ENCODE assay signal across 23 cellular contexts in the genomic region with DNA sequence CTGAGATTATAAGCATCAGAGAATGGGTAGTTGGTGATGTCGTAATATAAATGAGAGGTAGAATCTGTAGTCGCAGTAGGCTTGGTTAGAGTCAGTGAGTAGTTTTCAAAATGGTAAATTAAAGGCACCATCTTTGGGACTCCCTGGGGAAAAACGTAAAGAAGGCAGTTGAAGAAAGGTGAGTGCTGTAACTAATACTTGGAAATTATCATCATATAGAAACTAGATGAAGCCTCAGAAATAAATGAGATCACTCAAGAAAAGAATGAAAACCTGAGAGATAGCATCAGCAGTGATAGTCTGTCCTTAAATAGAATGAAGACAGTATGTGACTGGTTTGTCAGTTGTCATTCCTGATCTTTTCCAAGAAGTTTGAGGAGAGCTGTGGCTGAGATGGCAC. TPM values are rescaled to one million over a fixed set of nuclear protein-coding genes. Genes with fewer than 3 reads are reported as not detected.
DNase-seq lines count a peak whose midpoint lies in the region; ATAC-seq lines count a peak whose summit lies in the region.
"Had no signal": no experiment of that assay in that cellular context is flagged by ENCODE, and none has a peak within 500 bp of the region (broad histone marks: within the 10 kb centered on the region; RNA-seq: fewer than 3 reads in every experiment).

No MANE protein-coding gene starts in this region.

- peaks cover 18% of the 10 kb centered on the region for H3K36me3 Mint-ChIP-seq in activated CD8-positive, alpha-beta memory T cell treated with anti-CD3 and anti-CD28 coated beads, Interleukin-2, amount 10 ng/mL, durations not matched to agents 7 days and 5 days
- H3K36me3 Mint-ChIP-seq in stimulated activated memory B cell treated with anti-CD40 and anti-IgM and Interleukin-4, amounts not matched to agents 10 μg/mL and 1 μg/mL and 100 μg/mL, for 72 hours, result peaks cover 14% of the 10 kb centered on the region

- peaks cover 5% of the 10 kb centered on the region for H3K9me3 Mint-ChIP-seq in activated CD8-positive, alpha-beta memory T cell treated with anti-CD3 and anti-CD28 coated beads, Interleukin-2, amount 10 ng/mL, durations not matched to agents 7 days and 5 days (ENCODE audit: low read depth)
- H3K9me3 Mint-ChIP-seq in stimulated activated memory B cell treated with anti-CD40 and anti-IgM and Interleukin-4, amounts not matched to agents 10 μg/mL and 1 μg/mL and 100 μg/mL, for 72 hours, result no peaks in the 10 kb centered on the region

- CTCF ChIA-PET in activated CD8-positive, alpha-beta memory T cell treated with anti-CD3 and anti-CD28 coated beads, Interleukin-2, amount 10 ng/mL, durations not matched to agents 7 days and 5 days (lab: Charles Lee), result interaction anchor here (0.9 kb wide), 1 partner anchor 495 kb away, joined by 3 read pairs; no protein-coding TSS in a partner anchor

- H3K27ac Mint-ChIP-seq in activated CD8-positive, alpha-beta memory T cell treated with anti-CD3 and anti-CD28 coated beads, Interleukin-2, amount 10 ng/mL, durations not matched to agents 7 days and 5 days, result no peak overlapping the region
- H3K27ac Mint-ChIP-seq in stimulated activated memory B cell treated with anti-CD40 and anti-IgM and Interleukin-4, amounts not matched to agents 10 μg/mL and 1 μg/mL and 100 μg/mL, for 72 hours, result no peak overlapping the region
- H3K27ac Mint-ChIP-seq: activated naive CD8-positive, alpha-beta T cell treated with anti-CD3 and anti-CD28 coated beads, Interleukin-2, amount 10 ng/mL, durations not matched to agents 7 days and 5 days; memory B cell; stimulated activated naive CD8-positive, alpha-beta T cell treated with anti-CD3 and anti-CD28 coated beads, Interleukin-15, Interleukin-2, amounts not matched to agents 100 ng/mL and 50 ng/mL, for 24 hours; WTC11 had no signal

- H3K4me1 Mint-ChIP-seq in activated CD8-positive, alpha-beta memory T cell treated with anti-CD3 and anti-CD28 coated beads, Interleukin-2, amount 10 ng/mL, durations not matched to agents 7 days and 5 days, result peaks cover 6% of the 10 kb centered on the region
- H3K4me1 Mint-ChIP-seq in stimulated activated memory B cell treated with anti-CD40 and anti-IgM and Interleukin-4, amounts not matched to agents 10 μg/mL and 1 μg/mL and 100 μg/mL, for 72 hours, result peaks cover 14% of the 10 kb centered on the region

- H3K27me3 Mint-ChIP-seq in activated CD8-positive, alpha-beta memory T cell treated with anti-CD3 and anti-CD28 coated beads, Interleukin-2, amount 10 ng/mL, durations not matched to agents 7 days and 5 days, result no peaks in the 10 kb centered on the region
- no peaks in the 10 kb centered on the region for H3K27me3 Mint-ChIP-seq in stimulated activated memory B cell treated with anti-CD40 and anti-IgM and Interleukin-4, amounts not matched to agents 10 μg/mL and 1 μg/mL and 100 μg/mL, for 72 hours
- H3K27me3 Mint-ChIP-seq: activated naive CD8-positive, alpha-beta T cell treated with anti-CD3 and anti-CD28 coated beads, Interleukin-2, amount 10 ng/mL, durations not matched to agents 7 days and 5 days; memory B cell; stimulated activated naive CD8-positive, alpha-beta T cell treated with anti-CD3 and anti-CD28 coated beads, Interleukin-15, Interleukin-2, amounts not matched to agents 100 ng/mL and 50 ng/mL, for 24 hours had no signal

- H3K4me3 Mint-ChIP-seq in activated CD8-positive, alpha-beta memory T cell treated with anti-CD3 and anti-CD28 coated beads, Interleukin-2, amount 10 ng/mL, durations not matched to agents 7 days and 5 days, result no peak overlapping the region
- H3K4me3 Mint-ChIP-seq in stimulated activated memory B cell treated with anti-CD40 and anti-IgM and Interleukin-4, amounts not matched to agents 10 μg/mL and 1 μg/mL and 100 μg/mL, for 72 hours, result no peak overlapping the region
- H3K4me3 Mint-ChIP-seq: activated naive CD8-positive, alpha-beta T cell treated with anti-CD3 and anti-CD28 coated beads, Interleukin-2, amount 10 ng/mL, durations not matched to agents 7 days and 5 days; memory B cell; stimulated activated naive CD8-positive, alpha-beta T cell treated with anti-CD3 and anti-CD28 coated beads, Interleukin-15, Interleukin-2, amounts not matched to agents 100 ng/mL and 50 ng/mL, for 24 hours; WTC11 had no signal

- peak; percentile 43 for ATAC-seq in activated CD8-positive, alpha-beta memory T cell treated with anti-CD3 and anti-CD28 coated beads, Interleukin-2, amount 10 ng/mL, durations not matched to agents 7 days and 5 days
- ATAC-seq in GM18868 (IDR thresholded peaks at IDR 0.05; ENCODE audit: unreplicated experiment) (peak; percentile 48), HG02885 (IDR thresholded peaks at IDR 0.05; ENCODE audit: poor library complexity, unreplicated experiment) (peak; percentile 48), GM18873 (IDR thresholded peaks at IDR 0.05; ENCODE audit: low FRiP score, unreplicated experiment) (no peak)
- peak; percentile 27 for ATAC-seq in stimulated activated memory B cell treated with anti-CD40 and anti-IgM and Interleukin-4, amounts not matched to agents 10 μg/mL and 1 μg/mL and 100 μg/mL, for 72 hours
- ATAC-seq: A549, body of pancreas, left cardiac atrium, WTC11 had no signal

- no peak for DNase-seq in activated CD8-positive, alpha-beta memory T cell treated with anti-CD3 and anti-CD28 coated beads, Interleukin-2, amount 10 ng/mL, durations not matched to agents 7 days and 5 days
- DNase-seq in activated CD8-positive, alpha-beta memory T cell treated with anti-CD3 and anti-CD28 coated beads, Interleukin-2, amount 50 U/mL, for 4 hours, result no peak
- DNase-seq in GM19240 (ENCODE audit: insufficient read length, low spot score) (no peak), NCI-H510A (lab: John Stamatoyannopoulos, UW) (no peak)
- DNase-seq: activated naive CD8-positive, alpha-beta T cell treated with anti-CD3 and anti-CD28 coated beads, Interleukin-2, amount 10 ng/mL, durations not matched to agents 7 days and 5 days; BE2C; body of pancreas; COR-L47; DMS79 treated with DMSO at 0.1 percent for 48 hours; KG1; left cardiac atrium; NCI-H748 treated with DMSO at 0.1 percent for 48 hours; stimulated activated CD4-positive, alpha-beta T cell treated with anti-CD3 and anti-CD28 coated beads, Interleukin-2, amount 100 ng/mL, for 48 hours; T-helper 9 cell; transverse colon had no signal

RNA-seq across cellular contexts. Expression of gene PALS2, which starts 23.8 kb away (rescaled TPM):
- 10 to 100 TPM; 17.4 to 28.1 TPM for total RNA-seq in activated CD8-positive, alpha-beta memory T cell treated with anti-CD3 and anti-CD28 coated beads, Interleukin-2, amount 10 ng/mL, durations not matched to agents 7 days and 5 days
